In the genomic region with DNA sequence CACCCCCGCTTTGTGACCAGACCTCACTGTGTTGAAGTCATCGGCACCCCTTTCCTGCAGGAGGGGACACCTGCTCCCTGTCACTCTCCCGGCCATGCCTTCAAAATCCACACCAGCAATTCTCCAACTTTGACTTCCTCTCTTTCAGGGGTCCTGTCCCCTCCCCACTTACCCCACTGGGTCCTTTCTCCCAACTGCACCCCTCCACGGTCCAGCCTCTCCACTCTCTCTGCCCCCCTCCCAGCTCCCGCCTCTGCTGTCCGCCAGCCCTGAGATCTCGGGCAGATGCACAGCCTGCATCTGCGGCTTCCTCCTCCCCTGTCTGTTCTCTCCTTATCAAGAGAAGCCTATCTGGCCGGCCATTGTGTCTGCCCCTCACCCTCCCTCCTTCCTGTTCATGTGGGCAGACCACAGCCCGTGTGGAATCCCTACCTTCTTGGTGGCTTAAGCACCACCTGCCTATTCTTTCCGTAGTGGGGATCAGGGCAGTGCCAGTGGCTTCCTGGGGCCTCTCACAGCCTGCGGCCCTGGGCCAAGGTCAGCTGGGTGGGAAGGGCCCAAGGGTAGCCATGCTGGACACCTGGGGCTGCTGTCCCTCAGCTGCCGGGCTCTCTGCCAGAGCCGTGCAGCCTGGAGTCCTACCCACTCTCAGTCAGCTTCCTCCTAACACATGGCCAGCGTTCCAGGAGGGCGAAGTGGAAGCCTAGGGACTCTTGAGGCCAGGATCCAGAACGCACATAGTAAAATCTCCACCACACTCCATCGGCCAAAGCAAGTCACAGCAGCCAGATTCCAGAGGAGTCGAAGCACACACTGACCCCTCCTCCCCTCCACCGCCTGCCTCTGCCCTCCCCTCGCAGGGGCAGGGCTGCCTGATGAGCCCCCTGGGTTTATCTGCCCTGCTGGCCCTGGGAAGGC, we compare ENCODE assay signal across 1 cellular context.
TF ChIP-seq lines count a peak whose summit lies in the region.

No MANE protein-coding gene starts in this region.

TF ChIP-seq in HEK293, 187 proteins besides CTCF, POLR2A, EP300 and RAD21 (continued from another document and continues in another):
- TF ChIP-seq KLF17 (tag by site-specific recombination; IDR thresholded peaks at IDR 0.05) (peak; percentile 14; the same call in 1 of the 2 replicates), ZNF48 (tag by site-specific recombination; IDR thresholded peaks at IDR 0.05) (no peak), ZNF423 (tag by site-specific recombination; IDR thresholded peaks at IDR 0.05) (0 out of 2 replicates have a peak, but pooled peaks have one; percentile 13), ZNF624 (tag by site-specific recombination; IDR thresholded peaks at IDR 0.05) (no peak), ZNF518A (tag by site-specific recombination; conservative IDR thresholded peaks at IDR 0.05; ENCODE audit: low read depth) (no peak), ZNF701 (tag by site-specific recombination; IDR thresholded peaks at IDR 0.05) (no peak), ZNF488 (tag by site-specific recombination; IDR thresholded peaks at IDR 0.05) (no peak), ZNF596 (tag by site-specific recombination; IDR thresholded peaks at IDR 0.05) (no peak), SP7 (tag by site-specific recombination; IDR thresholded peaks at IDR 0.05) (peak; percentile 34; the same call in 1 of the 2 replicates), ZNF112 (tag by site-specific recombination; IDR thresholded peaks at IDR 0.05) (no peak), ZNF626 (tag by site-specific recombination; IDR thresholded peaks at IDR 0.05) (no peak), ZNF610 (tag by site-specific recombination; IDR thresholded peaks at IDR 0.05; ENCODE audit: borderline replicate concordance) (no peak), ZNF600 (tag by site-specific recombination; IDR thresholded peaks at IDR 0.05) (peak; percentile 96), ZNF133 (tag by site-specific recombination; IDR thresholded peaks at IDR 0.05) (no peak), ZNF555 (tag by site-specific recombination; conservative IDR thresholded peaks at IDR 0.05) (no peak), ZNF239 (tag by site-specific recombination; IDR thresholded peaks at IDR 0.05) (no peak), ZSCAN18 (tag by site-specific recombination; IDR thresholded peaks at IDR 0.05) (no peak), ZNF513 (tag by site-specific recombination; IDR thresholded peaks at IDR 0.05) (no peak), ZNF585B (tag by site-specific recombination; IDR thresholded peaks at IDR 0.05) (no peak), ZNF26 (tag by site-specific recombination; IDR thresholded peaks at IDR 0.05) (no peak), ZNF623 (tag by site-specific recombination; IDR thresholded peaks at IDR 0.05) (no peak), GLI2 (tag by site-specific recombination; IDR thresholded peaks at IDR 0.05; ENCODE audit: borderline replicate concordance, low read depth) (no peak), ZNF777 (tag by site-specific recombination; IDR thresholded peaks at IDR 0.05; ENCODE audit: borderline replicate concordance) (no peak), ZNF530 (tag by site-specific recombination; IDR thresholded peaks at IDR 0.05; ENCODE audit: low read depth) (no peak), ZNF214 (tag by site-specific recombination; IDR thresholded peaks at IDR 0.05; ENCODE audit: borderline replicate concordance) (no peak), SALL2 (tag by site-specific recombination; IDR thresholded peaks at IDR 0.05; ENCODE audit: borderline replicate concordance) (no peak)
- TF ChIP-seq, protein P1, sequence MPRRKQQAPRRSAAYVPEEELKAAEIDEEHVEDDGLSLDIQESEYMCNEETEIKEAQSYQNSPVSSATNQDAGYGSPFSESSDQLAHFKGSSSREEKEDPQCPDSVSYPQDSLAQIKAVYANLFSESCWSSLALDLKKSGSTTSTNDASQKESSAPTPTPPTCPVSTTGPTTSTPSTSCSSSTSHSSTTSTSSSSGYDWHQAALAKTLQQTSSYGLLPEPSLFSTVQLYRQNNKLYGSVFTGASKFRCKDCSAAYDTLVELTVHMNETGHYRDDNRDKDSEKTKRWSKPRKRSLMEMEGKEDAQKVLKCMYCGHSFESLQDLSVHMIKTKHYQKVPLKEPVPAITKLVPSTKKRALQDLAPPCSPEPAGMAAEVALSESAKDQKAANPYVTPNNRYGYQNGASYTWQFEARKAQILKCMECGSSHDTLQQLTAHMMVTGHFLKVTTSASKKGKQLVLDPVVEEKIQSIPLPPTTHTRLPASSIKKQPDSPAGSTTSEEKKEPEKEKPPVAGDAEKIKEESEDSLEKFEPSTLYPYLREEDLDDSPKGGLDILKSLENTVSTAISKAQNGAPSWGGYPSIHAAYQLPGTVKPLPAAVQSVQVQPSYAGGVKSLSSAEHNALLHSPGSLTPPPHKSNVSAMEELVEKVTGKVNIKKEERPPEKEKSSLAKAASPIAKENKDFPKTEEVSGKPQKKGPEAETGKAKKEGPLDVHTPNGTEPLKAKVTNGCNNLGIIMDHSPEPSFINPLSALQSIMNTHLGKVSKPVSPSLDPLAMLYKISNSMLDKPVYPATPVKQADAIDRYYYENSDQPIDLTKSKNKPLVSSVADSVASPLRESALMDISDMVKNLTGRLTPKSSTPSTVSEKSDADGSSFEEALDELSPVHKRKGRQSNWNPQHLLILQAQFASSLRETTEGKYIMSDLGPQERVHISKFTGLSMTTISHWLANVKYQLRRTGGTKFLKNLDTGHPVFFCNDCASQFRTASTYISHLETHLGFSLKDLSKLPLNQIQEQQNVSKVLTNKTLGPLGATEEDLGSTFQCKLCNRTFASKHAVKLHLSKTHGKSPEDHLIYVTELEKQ (tag by site-specific recombination; IDR thresholded peaks at IDR 0.05; ENCODE audit: borderline replicate concordance): no peak
- TF ChIP-seq, protein P2, sequence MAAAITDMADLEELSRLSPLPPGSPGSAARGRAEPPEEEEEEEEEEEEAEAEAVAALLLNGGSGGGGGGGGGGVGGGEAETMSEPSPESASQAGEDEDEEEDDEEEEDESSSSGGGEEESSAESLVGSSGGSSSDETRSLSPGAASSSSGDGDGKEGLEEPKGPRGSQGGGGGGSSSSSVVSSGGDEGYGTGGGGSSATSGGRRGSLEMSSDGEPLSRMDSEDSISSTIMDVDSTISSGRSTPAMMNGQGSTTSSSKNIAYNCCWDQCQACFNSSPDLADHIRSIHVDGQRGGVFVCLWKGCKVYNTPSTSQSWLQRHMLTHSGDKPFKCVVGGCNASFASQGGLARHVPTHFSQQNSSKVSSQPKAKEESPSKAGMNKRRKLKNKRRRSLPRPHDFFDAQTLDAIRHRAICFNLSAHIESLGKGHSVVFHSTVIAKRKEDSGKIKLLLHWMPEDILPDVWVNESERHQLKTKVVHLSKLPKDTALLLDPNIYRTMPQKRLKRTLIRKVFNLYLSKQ (tag by site-specific recombination; IDR thresholded peaks at IDR 0.05; ENCODE audit: borderline replicate concordance): no peak
- TF ChIP-seq, protein P3, sequence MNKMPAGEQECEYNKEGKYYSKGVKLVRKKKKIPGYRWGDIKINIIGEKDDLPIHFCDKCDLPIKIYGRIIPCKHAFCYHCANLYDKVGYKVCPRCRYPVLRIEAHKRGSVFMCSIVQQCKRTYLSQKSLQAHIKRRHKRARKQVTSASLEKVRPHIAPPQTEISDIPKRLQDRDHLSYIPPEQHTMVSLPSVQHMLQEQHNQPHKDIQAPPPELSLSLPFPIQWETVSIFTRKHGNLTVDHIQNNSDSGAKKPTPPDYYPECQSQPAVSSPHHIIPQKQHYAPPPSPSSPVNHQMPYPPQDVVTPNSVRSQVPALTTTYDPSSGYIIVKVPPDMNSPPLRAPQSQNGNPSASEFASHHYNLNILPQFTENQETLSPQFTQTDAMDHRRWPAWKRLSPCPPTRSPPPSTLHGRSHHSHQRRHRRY (tag by site-specific recombination; IDR thresholded peaks at IDR 0.05): no peak
- TF ChIP-seq, protein P4, sequence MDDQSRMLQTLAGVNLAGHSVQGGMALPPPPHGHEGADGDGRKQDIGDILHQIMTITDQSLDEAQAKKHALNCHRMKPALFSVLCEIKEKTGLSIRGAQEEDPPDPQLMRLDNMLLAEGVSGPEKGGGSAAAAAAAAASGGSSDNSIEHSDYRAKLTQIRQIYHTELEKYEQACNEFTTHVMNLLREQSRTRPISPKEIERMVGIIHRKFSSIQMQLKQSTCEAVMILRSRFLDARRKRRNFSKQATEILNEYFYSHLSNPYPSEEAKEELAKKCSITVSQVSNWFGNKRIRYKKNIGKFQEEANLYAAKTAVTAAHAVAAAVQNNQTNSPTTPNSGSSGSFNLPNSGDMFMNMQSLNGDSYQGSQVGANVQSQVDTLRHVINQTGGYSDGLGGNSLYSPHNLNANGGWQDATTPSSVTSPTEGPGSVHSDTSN (CRISPR knock-in tag; IDR thresholded peaks at IDR 0.05): no peak
